ENCODE assay signal across 18 cellular contexts in the genomic region with DNA sequence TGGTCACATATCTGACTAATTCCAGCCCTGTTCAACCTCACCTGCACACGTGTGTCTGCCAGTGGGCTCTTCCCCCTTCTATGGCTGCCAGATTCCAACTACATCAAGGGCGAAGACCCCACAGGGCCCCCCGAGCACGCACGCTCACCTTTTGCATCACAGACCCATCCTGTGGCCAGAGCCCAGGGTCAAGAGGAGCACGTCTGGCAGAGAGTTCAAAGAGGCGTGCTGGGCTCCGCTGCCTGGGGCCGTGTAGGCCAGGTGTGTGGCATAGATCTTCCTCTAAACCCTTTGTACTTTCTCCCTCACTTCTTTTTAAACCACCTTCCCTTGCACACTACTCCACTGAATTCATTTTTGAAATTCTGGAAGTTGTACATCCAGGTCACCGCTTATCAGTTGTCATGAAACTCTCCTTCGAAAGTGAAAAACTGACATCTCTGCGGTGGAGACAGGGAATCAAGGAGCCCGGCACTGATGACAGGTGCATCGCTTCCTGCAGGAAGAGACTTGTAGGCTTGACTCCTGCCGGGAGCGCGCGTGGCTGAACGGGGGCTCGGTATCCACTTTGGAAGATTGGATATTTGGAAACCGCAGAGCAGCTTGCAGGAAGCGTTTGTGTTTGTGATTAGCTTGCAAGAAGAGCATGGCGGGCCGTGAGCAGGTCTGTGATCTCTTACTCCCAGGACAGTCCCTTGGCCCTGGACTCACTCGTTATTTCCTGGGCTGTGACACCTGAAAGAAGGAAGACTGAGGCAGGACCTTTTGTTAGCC.
DNase-seq lines count a peak whose midpoint lies in the region; ATAC-seq, FAIRE-seq and TF ChIP-seq lines count a peak whose summit lies in the region.
"Had no signal": no experiment of that assay in that cellular context is flagged by ENCODE, and none has a peak within 500 bp of the region (broad histone marks: within the 10 kb centered on the region; RNA-seq: fewer than 3 reads in every experiment).

No MANE protein-coding gene starts in this region.

- H3K79me1 ChIP-seq in neuronal stem cell (ENCODE audit: low read depth, low read length): no peaks in the 10 kb centered on the region

- no peak for FAIRE-seq in GM19239 (lab: Jason Lieb, UNC)
- FAIRE-seq: G401.6, GM12892 had no signal

- H2BK120ac ChIP-seq in neuronal stem cell (ENCODE audit: low read depth, low read length): no peak overlapping the region

- H4K8ac ChIP-seq in neuronal stem cell (ENCODE audit: low read depth, low read length): no peak overlapping the region

- intact Hi-C loops in left ventricle myocardium superior (cut with micrococcal nuclease) (no loop called here), lower lobe of right lung (cut with DNase I) (no loop called here)

- no peak overlapping the region for H2BK15ac ChIP-seq in neuronal stem cell (ENCODE audit: low read length)

- no peak overlapping the region for H2BK12ac ChIP-seq in neuronal stem cell (ENCODE audit: low read length)

- no CpG with 5 or more reads among the region's 25 CpGs for WGBS in neuronal stem cell (ENCODE audit: extremely low coverage in 2 of 2, insufficient read length in 2 of 2, insufficient replicate concordance in 1 of 2), 2 donors

- no peak overlapping the region for H3K4ac ChIP-seq in neuronal stem cell (ENCODE audit: low read length)

- no peak overlapping the region for H3K9ac ChIP-seq in neuronal stem cell (ENCODE audit: low read depth, low read length, poor library complexity)

- peak overlapping the region; percentile 5 for H3K18ac ChIP-seq in neuronal stem cell (ENCODE audit: low read length)

- DNase-seq in left ventricle myocardium superior (peak; percentile 6), right atrium auricular region (ENCODE audit: low spot score) (no peak), lower lobe of right lung (peak; percentile 33), neuronal stem cell (ENCODE audit: low spot score) (no peak), GM19239 (ENCODE audit: insufficient read length, low spot score) (no peak), EL (no peak)
- DNase-seq: C1 segment of cervical spinal cord; Calu3; CD4-positive, alpha-beta memory T cell; COR-L47; DMS53; DMS79 treated with DMSO at 0.1 percent for 48 hours; H9 had no signal

- no peak overlapping the region for H2AK5ac ChIP-seq in neuronal stem cell (ENCODE audit: low read depth, low read length)

- H3K9me3 ChIP-seq in right atrium auricular region: no peaks in the 10 kb centered on the region
- H3K9me3 ChIP-seq in lower lobe of right lung: no peaks in the 10 kb centered on the region
- no peaks in the 10 kb centered on the region for H3K9me3 ChIP-seq in neuronal stem cell (replicated peaks in 1 of 2; ENCODE audit: control insufficient read depth in 2 of 2, insufficient read depth in 1 of 2, low read depth in 1 of 2, low read length in 2 of 2)

- no peak overlapping the region for H2BK5ac ChIP-seq in neuronal stem cell (ENCODE audit: low read length)

- no peak overlapping the region for H2AFZ ChIP-seq in neuronal stem cell (ENCODE audit: low read length)
- H2AFZ ChIP-seq: GM23338 had no signal

- H3K4me3 ChIP-seq in right atrium auricular region (no peak overlapping the region), lower lobe of right lung (no peak overlapping the region), neuronal stem cell (ENCODE audit: low read length in 2 of 2) (no peak overlapping the region)
- H3K4me3 ChIP-seq: GM23338 had no signal

- H3K23ac ChIP-seq in neuronal stem cell (ENCODE audit: low read depth, low read length, poor library complexity): no peak overlapping the region

- H3K27ac ChIP-seq in right atrium auricular region (no peak overlapping the region), lower lobe of right lung (no peak overlapping the region), neuronal stem cell (replicated peaks; ENCODE audit: low read length) (no peak overlapping the region)

- no peak overlapping the region for H3K4me2 ChIP-seq in neuronal stem cell (ENCODE audit: insufficient read depth, low read length, poor library complexity, severe bottlenecking)
- H3K4me2 ChIP-seq: GM23338 had no signal

- no peaks in the 10 kb centered on the region for H3K27me3 ChIP-seq in right atrium auricular region
- peaks cover 3% of the 10 kb centered on the region for H3K27me3 ChIP-seq in lower lobe of right lung (ENCODE audit: low read depth)
- no peaks in the 10 kb centered on the region for H3K27me3 ChIP-seq in neuronal stem cell (ENCODE audit: control insufficient read depth in 3 of 3, insufficient read depth in 3 of 3, low read depth in 1 of 3, low read length in 3 of 3)

- H3K4me1 ChIP-seq in right atrium auricular region (no peaks in the 10 kb centered on the region), lower lobe of right lung (no peaks in the 10 kb centered on the region), neuronal stem cell (ENCODE audit: control insufficient read depth in 2 of 2, insufficient read depth in 1 of 2, low read depth in 1 of 2, low read length in 2 of 2) (peaks cover 12 to 42% of the 10 kb centered on the region in 2 donors)

- no peak overlapping the region for H3K14ac ChIP-seq in neuronal stem cell (ENCODE audit: low read length)

- H4K91ac ChIP-seq in neuronal stem cell (ENCODE audit: low read depth, low read length, poor library complexity): no peak overlapping the region

- ATAC-seq in left ventricle myocardium superior: no peak
- ATAC-seq in lower lobe of right lung: no peak
- no peak for ATAC-seq in HG02852 (IDR thresholded peaks at IDR 0.05; ENCODE audit: unreplicated experiment)
- ATAC-seq: GM23338, HCT116 had no signal

- TF ChIP-seq CTCF in right atrium auricular region (IDR thresholded peaks at IDR 0.05): no peak
- no peak for TF ChIP-seq CTCF in lower lobe of right lung (IDR thresholded peaks at IDR 0.05)

- no peaks in the 10 kb centered on the region for H3K36me3 ChIP-seq in right atrium auricular region
- H3K36me3 ChIP-seq in lower lobe of right lung: no peaks in the 10 kb centered on the region
- H3K36me3 ChIP-seq in neuronal stem cell (replicated peaks in 1 of 2; ENCODE audit: control insufficient read depth in 2 of 2, insufficient read depth in 2 of 2, low read length in 2 of 2): no peaks in the 10 kb centered on the region

Comparison
In these comparisons a context has a peak if more than half of its experiments do, and no peak if none do; other contexts are left out.
1. DNase-seq: peak in left ventricle myocardium superior (single experiment) and lower lobe of right lung (single experiment); none in right atrium auricular region (single experiment), neuronal stem cell (single experiment), GM19239 (single experiment) and EL (single experiment).